In genomic region chr16:85303354-85303883, GRCh38 we compare ENCODE assay signal across 8 cellular contexts.
DNase-seq lines count a peak whose midpoint lies in the region; ATAC-seq, FAIRE-seq and TF ChIP-seq lines count a peak whose summit lies in the region.

No MANE protein-coding gene starts in this region.

- H3K36me3 ChIP-seq in CD4-positive, CD25-positive, alpha-beta regulatory T cell (ENCODE audit: control insufficient read depth, insufficient read depth, low read length), result no peaks in the 10 kb centered on the region
- H3K36me3 ChIP-seq in mesendoderm (ENCODE audit: control insufficient read depth, insufficient read depth, low read length), result no peaks in the 10 kb centered on the region

- H2AK5ac ChIP-seq in mesendoderm (ENCODE audit: low read length), result no peak overlapping the region

- no peak overlapping the region for H4K8ac ChIP-seq in mesendoderm (ENCODE audit: low read depth, low read length)

- ATAC-seq in CD4-positive, CD25-positive, alpha-beta regulatory T cell (ENCODE audit: low read depth in 2 of 2), result peak; percentile 29 to 33

- peaks cover 7 to 49% (median 17%) of the 10 kb centered on the region in 4 donors for H3K4me1 Mint-ChIP-seq in CD4-positive, CD25-positive, alpha-beta regulatory T cell

- no peaks in the 10 kb centered on the region for H3K9me3 ChIP-seq in CD4-positive, CD25-positive, alpha-beta regulatory T cell (ENCODE audit: control insufficient read depth in 2 of 2, low read length in 2 of 2)

- no peaks in the 10 kb centered on the region for H3K36me3 Mint-ChIP-seq in CD4-positive, CD25-positive, alpha-beta regulatory T cell

- H2BK15ac ChIP-seq in mesendoderm (replicated peaks; ENCODE audit: low read depth), result no peak overlapping the region

- FAIRE-seq in H54 (lab: Jason Lieb, UNC), result no peak

- H3K4me1 ChIP-seq in CD4-positive, CD25-positive, alpha-beta regulatory T cell (ENCODE audit: control insufficient read depth, insufficient read depth, low read length, poor library complexity, severe bottlenecking), result peaks cover 48% of the 10 kb centered on the region
- H3K4me1 ChIP-seq in mesendoderm (ENCODE audit: control insufficient read depth, low read depth, low read length), result no peaks in the 10 kb centered on the region

- WGBS in mesendoderm (ENCODE audit: extremely low coverage, insufficient coverage, low lambda C conversion rate), result no CpG with 5 or more reads among the region's 36 CpGs

- H3K9ac ChIP-seq in mesendoderm (ENCODE audit: low read length), result no peak overlapping the region

- H3K4me2 ChIP-seq in mesendoderm (ENCODE audit: low read length), result peak overlapping the region; percentile 73

- TF ChIP-seq POLR2A in H54 (IDR thresholded peaks at IDR 0.05; ENCODE audit: low read depth, low read length), result no peak

- no peaks in the 10 kb centered on the region for H3K79me2 ChIP-seq in mesendoderm (ENCODE audit: control insufficient read depth, insufficient read depth, low read length)

- H3K4me3 ChIP-seq in CD4-positive, CD25-positive, alpha-beta regulatory T cell (ENCODE audit: low read depth, low read length), result no peak overlapping the region
- peak overlapping the region; percentile 25 for H3K4me3 ChIP-seq in coronary artery
- no peak overlapping the region for H3K4me3 ChIP-seq in mesendoderm (ENCODE audit: low read length)

- peaks cover 1% of the 10 kb centered on the region for H3K79me1 ChIP-seq in mesendoderm (ENCODE audit: low read length)

- peak overlapping the region in 1 of 3 donors; percentile 90 for H3K27ac Mint-ChIP-seq in CD4-positive, CD25-positive, alpha-beta regulatory T cell

- H3K9me3 Mint-ChIP-seq in CD4-positive, CD25-positive, alpha-beta regulatory T cell, result no peaks in the 10 kb centered on the region

- H3K56ac ChIP-seq in mesendoderm (ENCODE audit: low read length), result no peak overlapping the region

- no peak overlapping the region for H2BK120ac ChIP-seq in mesendoderm (ENCODE audit: low read depth, low read length)

- peak overlapping the region in 3 of 4 donors; percentile 33 to 68 (median 63) for H3K4me3 Mint-ChIP-seq in CD4-positive, CD25-positive, alpha-beta regulatory T cell

- no peaks in the 10 kb centered on the region for H3K27me3 ChIP-seq in CD4-positive, CD25-positive, alpha-beta regulatory T cell (ENCODE audit: control insufficient read depth, insufficient read depth, low read length)
- no peaks in the 10 kb centered on the region for H3K27me3 ChIP-seq in mesendoderm (ENCODE audit: insufficient read depth, low read length, poor library complexity)

- TF ChIP-seq CTCF in coronary artery (IDR thresholded peaks at IDR 0.05), result peak; percentile 95

- H4K5ac ChIP-seq in mesendoderm (ENCODE audit: low read length), result no peak overlapping the region

- no peak overlapping the region for H2BK5ac ChIP-seq in mesendoderm (ENCODE audit: low read length)

- peaks cover 5% of the 10 kb centered on the region for H3K27me3 Mint-ChIP-seq in CD4-positive, CD25-positive, alpha-beta regulatory T cell

- H3K23ac ChIP-seq in mesendoderm (ENCODE audit: low read length), result no peak overlapping the region

- no peak overlapping the region for H3K18ac ChIP-seq in mesendoderm (ENCODE audit: low read length)

- DNase-seq in CD4-positive, CD25-positive, alpha-beta regulatory T cell, result peak; percentile 45 to 76 (median 69)
- DNase-seq in Kasumi-1 (lab: John Stamatoyannopoulos, UW) (peak; percentile 70 to 74), coronary artery (ENCODE audit: low spot score) (no peak), mesendoderm (peak; percentile 81), H54 (ENCODE audit: insufficient read length, low spot score) (no peak), NK-92 (lab: John Stamatoyannopoulos, UW; ENCODE audit: unreplicated experiment) (no peak)
- DNase-seq in activated CD4-positive, alpha-beta T cell treated with anti-CD3 and anti-CD28 coated beads for 48 hours, result peak; percentile 88
- DNase-seq in stimulated activated CD8-positive, alpha-beta memory T cell treated with anti-CD3 and anti-CD28 coated beads, Interleukin-4, amount 100 ng/mL, for 48 hours, result peak; percentile 89

- no peak overlapping the region for H3K4ac ChIP-seq in mesendoderm (ENCODE audit: low read depth, low read length)

- no peak overlapping the region for H3K27ac ChIP-seq in CD4-positive, CD25-positive, alpha-beta regulatory T cell (ENCODE audit: insufficient read depth, low read length, poor library complexity, severe bottlenecking)
- H3K27ac ChIP-seq in coronary artery (no peak overlapping the region), mesendoderm (ENCODE audit: low read depth, low read length) (no peak overlapping the region)

Comparison
In these comparisons a context has a peak if more than half of its experiments do, and no peak if none do; other contexts are left out.
1. DNase-seq: peak in CD4-positive, CD25-positive, alpha-beta regulatory T cell (3 of 3), Kasumi-1 (2 of 2), activated CD4-positive, alpha-beta T cell treated with anti-CD3 and anti-CD28 coated beads for 48 hours (single experiment), mesendoderm (single experiment) and stimulated activated CD8-positive, alpha-beta memory T cell treated with anti-CD3 and anti-CD28 coated beads, Interleukin-4, amount 100 ng/mL, for 48 hours (single experiment); none in coronary artery (single experiment), H54 (single experiment) and NK-92 (single experiment).